Comparison of ENCODE assay signal across 7 cellular contexts in the genomic region with DNA sequence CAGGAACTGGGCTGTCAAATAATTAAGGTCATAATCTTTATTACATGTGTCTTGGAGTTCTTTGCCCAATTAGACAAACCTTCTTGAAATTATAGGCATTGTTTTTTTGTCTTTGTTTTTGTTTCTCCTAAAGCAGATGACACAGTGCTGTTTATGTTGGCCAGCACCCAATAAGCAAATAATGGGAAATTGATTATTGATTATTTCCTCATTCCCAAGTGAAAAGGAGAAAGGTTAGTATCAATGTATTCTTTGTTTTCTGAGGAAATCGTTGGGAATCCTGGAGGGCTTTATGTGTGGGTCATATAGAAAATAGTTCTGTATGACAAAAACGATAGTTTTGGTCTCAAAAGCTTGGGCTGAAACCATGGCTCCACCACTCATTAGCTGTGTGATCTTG. TPM values are rescaled to one million over a fixed set of nuclear protein-coding genes. Genes with fewer than 3 reads are reported as not detected.
"Had no signal": no experiment of that assay in that cellular context is flagged by ENCODE, and none has a peak within 500 bp of the region (broad histone marks: within the 10 kb centered on the region; RNA-seq: fewer than 3 reads in every experiment).

No MANE protein-coding gene starts in this region.

- DNase-seq: GM23248, GOT3, H7, Kasumi-1, KG1 had no signal

- H3K9me3 ChIP-seq: HAP-1 had no signal

- H3K27ac ChIP-seq: GM23248 had no signal

- H3K4me1 ChIP-seq: HAP-1 had no signal

- H3K36me3 ChIP-seq: HAP-1 had no signal

- H3K9ac ChIP-seq: GM23248 had no signal

- H3K4me3 Mint-ChIP-seq: IgD-negative memory B cell had no signal

- H3K4me3 ChIP-seq: GM23248, HAP-1 had no signal

- H2AFZ ChIP-seq: GM23248 had no signal

- H3K27ac Mint-ChIP-seq: IgD-negative memory B cell had no signal

RNA-seq across cellular contexts. Expression of gene CYP24A1, which starts 4.5 kb away (rescaled TPM):
- polyA plus RNA-seq: IgD-negative memory B cell had no signal
